ENCODE assay signal across 9 cellular contexts in the genomic region with DNA sequence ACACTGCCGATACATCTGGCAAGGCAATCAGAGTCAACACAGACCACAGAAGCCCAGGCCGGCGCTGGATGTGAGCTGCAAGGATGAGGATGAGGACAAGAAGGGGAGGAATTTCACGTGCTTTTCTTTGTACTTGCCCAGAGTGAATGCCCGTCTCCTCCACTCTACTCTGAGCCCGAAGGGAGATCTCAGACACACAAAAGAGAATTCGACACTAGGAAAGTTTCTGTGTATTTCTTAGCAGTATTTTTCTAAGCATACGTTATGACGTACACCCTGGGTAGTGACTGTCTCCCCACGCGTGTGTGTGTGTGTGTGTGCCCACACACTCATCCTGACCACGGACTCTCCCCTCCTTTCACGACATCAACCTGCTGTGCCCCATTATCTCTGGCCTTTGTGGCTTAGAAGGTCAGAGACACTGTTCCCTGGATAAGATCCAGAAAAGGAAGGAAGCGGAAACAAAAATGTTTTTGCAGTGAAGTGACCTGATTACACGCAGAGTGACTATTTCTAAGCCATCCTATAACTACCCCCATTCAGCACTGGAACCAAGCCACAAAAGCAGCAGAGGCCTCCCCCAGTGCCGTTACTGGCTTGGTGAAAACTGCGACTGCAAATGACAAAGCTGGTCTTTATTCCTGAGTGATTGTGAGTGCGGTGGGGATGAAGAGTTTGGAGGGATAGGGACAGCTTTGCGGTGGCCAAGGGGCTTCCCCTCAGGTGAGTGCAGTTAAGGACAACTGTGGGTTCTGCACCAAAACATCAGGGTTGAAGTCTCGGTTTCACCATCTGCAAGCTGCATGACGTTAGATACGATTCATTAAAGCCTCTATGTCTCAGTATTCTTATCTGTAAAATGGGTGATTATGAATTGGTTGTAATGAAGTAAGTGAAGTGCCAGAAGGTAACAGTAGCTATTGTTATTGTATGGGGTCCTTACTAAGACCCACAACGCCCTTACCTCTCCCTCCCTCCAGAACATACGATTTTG.
A peak's percentile ranks its signal among the peaks of the same experiment; 100 is the strongest.
DNase-seq lines count a peak whose midpoint lies in the region; TF ChIP-seq lines count a peak whose summit lies in the region.
"Had no signal": no experiment of that assay in that cellular context is flagged by ENCODE, and none has a peak within 500 bp of the region (broad histone marks: within the 10 kb centered on the region; RNA-seq: fewer than 3 reads in every experiment).

No MANE protein-coding gene starts in this region.

- peak; percentile 30 for DNase-seq in DMS153 (lab: John Stamatoyannopoulos, UW)
- DNase-seq in T1000 (lab: John Stamatoyannopoulos, UW) = peak; percentile 13
- peak; percentile 57 for DNase-seq in fibroblast of villous mesenchyme (ENCODE audit: low read depth)
- DNase-seq in ovary = peak in 3 of 5 donors; percentile 29 to 40 (median 33)
- DNase-seq in DMS53 (lab: John Stamatoyannopoulos, UW) = no peak
- DNase-seq in HUDEP-2 (lab: John Stamatoyannopoulos, UW; ENCODE audit: unreplicated experiment in 76 of 76) = no peak
- DNase-seq in SIG-M5 treated with dmso at 0.1 percent for 504 hours (lab: John Stamatoyannopoulos, UW; ENCODE audit: unreplicated experiment) = no peak
- no peak for DNase-seq in NCI-H2107 treated with DMSO at 0.1 percent for 48 hours (lab: John Stamatoyannopoulos, UW; ENCODE audit: unreplicated experiment)
- DNase-seq: activated CD8-positive, alpha-beta T cell treated with anti-CD3 and anti-CD28 coated beads for 36 hours had no signal

- no peak overlapping the region for H3K27ac ChIP-seq in ovary

- TF ChIP-seq EP300 in ovary (IDR thresholded peaks at IDR 0.05) = no peak

- 30 to 35% (median 33%) methylated on average over 24 of the region's 24 CpGs for whole genome bisulfite sequencing in ovary, 3 donors

- H3K27me3 ChIP-seq in ovary = no peaks in the 10 kb centered on the region

- intact Hi-C loops in ovary (cut with DNase I) = no loop called here

- no peaks in the 10 kb centered on the region for H3K36me3 ChIP-seq in ovary

- no peaks in the 10 kb centered on the region for H3K9me3 ChIP-seq in ovary

- TF ChIP-seq POLR2A in ovary (IDR thresholded peaks at IDR 0.05) = no peak

- H3K4me3 ChIP-seq in fibroblast of villous mesenchyme (ENCODE audit: low read depth, low read length) = no peak overlapping the region
- H3K4me3 ChIP-seq in ovary = no peak overlapping the region

- no peak for TF ChIP-seq CTCF in fibroblast of villous mesenchyme (IDR thresholded peaks at IDR 0.05; ENCODE audit: insufficient read depth, low read depth, low read length)
- no peak for TF ChIP-seq CTCF in ovary (IDR thresholded peaks at IDR 0.05)

- no peaks in the 10 kb centered on the region for H3K4me1 ChIP-seq in ovary (ENCODE audit: insufficient read depth)

Comparison
In these comparisons a context has a peak if more than half of its experiments do, and no peak if none do; other contexts are left out.
1. DNase-seq: peak in DMS153 (single experiment), T1000 (single experiment), fibroblast of villous mesenchyme (single experiment) and ovary (3 of 5); none in DMS53 (single experiment), HUDEP-2 (0 of 76), SIG-M5 treated with dmso at 0.1 percent for 504 hours (single experiment) and NCI-H2107 treated with DMSO at 0.1 percent for 48 hours (single experiment).